In the genomic region with DNA sequence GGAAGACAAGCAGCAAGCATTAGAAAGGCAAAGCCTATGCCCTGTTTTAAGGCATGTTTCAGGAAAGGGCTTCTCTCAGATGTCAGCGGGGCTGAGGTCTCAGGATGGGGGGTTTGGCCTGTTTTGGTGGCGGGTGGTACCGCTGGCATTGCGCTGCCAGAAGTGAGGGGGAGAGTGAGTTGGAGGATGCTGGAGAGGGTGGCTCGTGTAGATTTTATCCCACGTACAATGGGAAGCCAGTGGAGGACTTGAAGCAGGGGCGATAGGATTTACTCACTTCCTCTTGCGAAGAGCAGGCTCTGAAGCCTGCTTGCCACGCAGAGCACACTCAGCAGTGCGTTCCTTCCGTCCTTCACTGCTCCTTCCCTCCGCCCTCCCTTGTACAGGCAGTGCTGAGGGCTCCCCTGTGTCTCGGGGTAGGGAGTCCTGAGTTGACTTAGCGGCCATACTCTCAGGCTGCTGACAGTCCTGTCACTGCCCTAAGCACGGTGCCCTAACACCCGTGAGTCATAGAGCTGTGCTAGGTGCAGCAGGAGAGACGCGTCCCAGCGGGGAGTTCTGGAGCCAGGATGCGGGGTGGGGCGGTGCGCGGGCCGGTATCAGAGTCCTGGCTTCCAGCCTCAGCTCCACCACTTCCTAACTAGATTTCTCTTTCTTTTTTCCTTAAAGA, we compare ENCODE assay signal across 8 cellular contexts.
DNase-seq lines count a peak whose midpoint lies in the region; ATAC-seq, FAIRE-seq and TF ChIP-seq lines count a peak whose summit lies in the region.

No MANE protein-coding gene starts in this region.

- no peak for FAIRE-seq in urothelium cell line (lab: Jason Lieb, UNC)
- FAIRE-seq in RCC 7860 (lab: Jason Lieb, UNC): no peak

- POLR2A ChIA-PET in activated B cell treated with CpG ODN at 0.5 μM for 24 hours (lab: Charles Lee): interaction anchor here (1.6 kb wide), 1 partner anchor 9 kb away, joined by 4 read pairs; no protein-coding TSS in a partner anchor

- H3K9me3 Mint-ChIP-seq in activated B cell treated with CpG ODN at 0.5 μM for 24 hours: no peaks in the 10 kb centered on the region
- H3K9me3 Mint-ChIP-seq in mesothelial cell of epicardium: no peaks in the 10 kb centered on the region

- no peak overlapping the region for H3K4me3 ChIP-seq in epithelial cell of esophagus (ENCODE audit: low read length)

- H3K27me3 Mint-ChIP-seq in activated B cell treated with CpG ODN at 0.5 μM for 24 hours: no peaks in the 10 kb centered on the region
- peaks cover 1% of the 10 kb centered on the region for H3K27me3 Mint-ChIP-seq in mesothelial cell of epicardium (ENCODE audit: low read depth)

- TF ChIP-seq CTCF in activated B cell treated with CpG ODN at 0.5 μM for 24 hours (IDR thresholded peaks at IDR 0.05) (no peak), epithelial cell of esophagus (IDR thresholded peaks at IDR 0.05; ENCODE audit: insufficient read depth, low read depth, low read length, missing control alignments) (no peak), mesothelial cell of epicardium (IDR thresholded peaks at IDR 0.05; ENCODE audit: unreplicated experiment) (no peak)

- peaks cover 33% of the 10 kb centered on the region for H3K36me3 Mint-ChIP-seq in activated B cell treated with CpG ODN at 0.5 μM for 24 hours (ENCODE audit: low read depth)
- no peaks in the 10 kb centered on the region for H3K36me3 Mint-ChIP-seq in mesothelial cell of epicardium

- ATAC-seq in HG02870 (IDR thresholded peaks at IDR 0.05; ENCODE audit: unreplicated experiment): peak; percentile 68
- ATAC-seq in activated B cell treated with CpG ODN at 0.5 μM for 24 hours (ENCODE audit: low read depth): peak; percentile 98

- DNase-seq in Daoy (ENCODE audit: low read depth) (peak; percentile 11), activated B cell treated with CpG ODN at 0.5 μM for 24 hours (peak; percentile 37), epithelial cell of esophagus (ENCODE audit: low read depth) (peak; percentile 62), mesothelial cell of epicardium (ENCODE audit: low spot score in 2 of 2, unreplicated experiment in 2 of 2) (no peak), urothelium cell line (ENCODE audit: low spot score) (peak; percentile 40), DMS53 (lab: John Stamatoyannopoulos, UW) (no peak), RCC 7860 (ENCODE audit: low spot score) (no peak)

- intact Hi-C loops in activated B cell treated with CpG ODN at 0.5 μM for 24 hours (cut with micrococcal nuclease): loop anchor here (1.0 to 10.0 kb wide), 3 partner anchors 9 to 1365 kb away; no protein-coding TSS in a partner anchor

- CTCF ChIA-PET in activated B cell treated with CpG ODN at 0.5 μM for 24 hours (lab: Charles Lee): interaction anchor here (0.6 to 0.9 kb wide), 3 partner anchors 9 to 25 kb away, joined by 3 read pairs; no protein-coding TSS in a partner anchor

- H3K4me1 Mint-ChIP-seq in activated B cell treated with CpG ODN at 0.5 μM for 24 hours (peaks cover 38% of the 10 kb centered on the region), mesothelial cell of epicardium (peaks cover 38% of the 10 kb centered on the region)

- H3K4me3 Mint-ChIP-seq in activated B cell treated with CpG ODN at 0.5 μM for 24 hours (peak overlapping the region; percentile 74), mesothelial cell of epicardium (peak overlapping the region; percentile 71)

- H3K27ac Mint-ChIP-seq in activated B cell treated with CpG ODN at 0.5 μM for 24 hours: peak overlapping the region; percentile 81
- H3K27ac Mint-ChIP-seq in mesothelial cell of epicardium: peak overlapping the region; percentile 65

Comparison
In these comparisons a context has a peak if more than half of its experiments do, and no peak if none do; other contexts are left out.
1. DNase-seq: peak in Daoy (single experiment), activated B cell treated with CpG ODN at 0.5 μM for 24 hours (single experiment), epithelial cell of esophagus (single experiment) and urothelium cell line (single experiment); none in mesothelial cell of epicardium (0 of 2), DMS53 (single experiment) and RCC 7860 (single experiment).